Comparison of ENCODE assay signal across 8 cellular contexts in genomic region chr3:188349276-188349962, GRCh38.
DNase-seq lines count a peak whose midpoint lies in the region; ATAC-seq and TF ChIP-seq lines count a peak whose summit lies in the region.

No MANE protein-coding gene starts in this region.

- H2AK5ac ChIP-seq in mesenchymal stem cell (ENCODE audit: low read length, severe bottlenecking): peak overlapping the region; percentile 32

- no peaks in the 10 kb centered on the region for H4K20me1 ChIP-seq in Loucy (ENCODE audit: insufficient read depth, low read length, poor library complexity, severe bottlenecking)

- H4K8ac ChIP-seq in mesenchymal stem cell (ENCODE audit: low read length): no peak overlapping the region

- H3K23ac ChIP-seq in mesenchymal stem cell (ENCODE audit: low read length in 2 of 2): no peak overlapping the region

- H2AFZ ChIP-seq in Loucy (ENCODE audit: low read length): no peak overlapping the region
- H2AFZ ChIP-seq in mesenchymal stem cell (ENCODE audit: low read depth, low read length): no peak overlapping the region

- H3K27ac ChIP-seq in 22Rv1 (no peak overlapping the region), mesenchymal stem cell (ENCODE audit: low read length, poor library complexity, severe bottlenecking) (peak overlapping the region; percentile 64)
- H3K27ac ChIP-seq in effector memory CD4-positive, alpha-beta T cell (ENCODE audit: insufficient read depth, low read length, poor library complexity, severe bottlenecking): no peak overlapping the region

- H3K9me3 ChIP-seq in Loucy (ENCODE audit: insufficient read depth, low read depth, low read length) (no peaks in the 10 kb centered on the region), mesenchymal stem cell (ENCODE audit: control insufficient read depth, low read length) (no peaks in the 10 kb centered on the region), mucosa of descending colon (no peaks in the 10 kb centered on the region)
- no peaks in the 10 kb centered on the region for H3K9me3 ChIP-seq in effector memory CD4-positive, alpha-beta T cell (ENCODE audit: control insufficient read depth, low read length)

- no peaks in the 10 kb centered on the region; the same call in 1 of the 2 replicates for H3K79me2 ChIP-seq in Loucy (ENCODE audit: insufficient read depth, low read length)

- H3K36me3 ChIP-seq in Loucy (ENCODE audit: insufficient read depth, low read length): no peaks in the 10 kb centered on the region
- H3K36me3 ChIP-seq in mesenchymal stem cell (ENCODE audit: control insufficient read depth in 1 of 2, insufficient read depth in 2 of 2, low read depth in 1 of 2, low read length in 2 of 2): peaks cover 0 to 3% of the 10 kb centered on the region in 2 experiments
- no peaks in the 10 kb centered on the region for H3K36me3 ChIP-seq in mucosa of descending colon (ENCODE audit: low read depth)
- H3K36me3 ChIP-seq in effector memory CD4-positive, alpha-beta T cell (ENCODE audit: control insufficient read depth, insufficient read depth, low read length): no peaks in the 10 kb centered on the region

- no peak for ATAC-seq in mucosa of descending colon

- H2BK120ac ChIP-seq in mesenchymal stem cell (ENCODE audit: low read depth, low read length): no peak overlapping the region

- no peak overlapping the region for H3K4me2 ChIP-seq in Loucy (ENCODE audit: low read depth, low read length, poor library complexity, severe bottlenecking)
- H3K4me2 ChIP-seq in mesenchymal stem cell (ENCODE audit: low read length, poor library complexity, severe bottlenecking): no peak overlapping the region

- H3K4me3 ChIP-seq in Loucy (ENCODE audit: low read length, poor library complexity, severe bottlenecking) (no peak overlapping the region), mesenchymal stem cell (ENCODE audit: insufficient read depth in 1 of 2, low read depth in 1 of 2, low read length in 2 of 2) (no peak overlapping the region), mucosa of descending colon (no peak overlapping the region)
- H3K4me3 ChIP-seq in effector memory CD4-positive, alpha-beta T cell (ENCODE audit: insufficient read depth, low read depth, low read length, poor library complexity, severe bottlenecking): no peak overlapping the region

- peak; percentile 35 for DNase-seq in cerebellar cortex (ENCODE audit: low spot score)
- DNase-seq in mesenchymal stem cell: peak; percentile 33
- DNase-seq in NCI-H2081 (lab: John Stamatoyannopoulos, UW): no peak
- no peak for DNase-seq in OCI-M2 (lab: John Stamatoyannopoulos, UW; ENCODE audit: unreplicated experiment)
- DNase-seq in mucosa of descending colon: no peak
- DNase-seq in effector memory CD4-positive, alpha-beta T cell: no peak

- no peak overlapping the region for H3K18ac ChIP-seq in mesenchymal stem cell (ENCODE audit: low read depth in 1 of 2, low read length in 2 of 2)

- H3K79me1 ChIP-seq in mesenchymal stem cell (replicated peaks; ENCODE audit: low read length, poor library complexity, severe bottlenecking): peaks cover 23% of the 10 kb centered on the region

- H3K27me3 ChIP-seq in Loucy (ENCODE audit: insufficient read depth, low read length, poor library complexity, severe bottlenecking) (no peaks in the 10 kb centered on the region), mesenchymal stem cell (ENCODE audit: control insufficient read depth in 1 of 2, insufficient read depth in 1 of 2, low read length in 2 of 2) (no peaks in the 10 kb centered on the region)
- H3K27me3 ChIP-seq in effector memory CD4-positive, alpha-beta T cell (replicated peaks; ENCODE audit: control insufficient read depth, insufficient read depth, low read length, poor library complexity, severe bottlenecking): no peaks in the 10 kb centered on the region

- H2BK12ac ChIP-seq in mesenchymal stem cell (ENCODE audit: low read length in 2 of 2): no peak overlapping the region

- H3K9me2 ChIP-seq in Loucy (replicated peaks; ENCODE audit: low read depth, low read length): no peaks in the 10 kb centered on the region

- no peaks in the 10 kb centered on the region for H3F3A ChIP-seq in Loucy (ENCODE audit: low read depth)

- TF ChIP-seq CTCF in 22Rv1 (IDR thresholded peaks at IDR 0.05): 0 out of 2 replicates have a peak, but pooled peaks have one; percentile 13
- TF ChIP-seq CTCF in Loucy (conservative IDR thresholded peaks at IDR 0.05; ENCODE audit: low read length): peak; percentile 46
- TF ChIP-seq CTCF in mucosa of descending colon (IDR thresholded peaks at IDR 0.05): no peak

- no peak overlapping the region for H3K14ac ChIP-seq in mesenchymal stem cell (ENCODE audit: low read length in 2 of 2)

- H3K4ac ChIP-seq in mesenchymal stem cell (ENCODE audit: low read depth in 1 of 2, low read length in 2 of 2): no peak overlapping the region

- no peak overlapping the region for H3K9ac ChIP-seq in Loucy (ENCODE audit: low read depth, low read length, poor library complexity, severe bottlenecking)
- H3K9ac ChIP-seq in mesenchymal stem cell (ENCODE audit: low read length): peak overlapping the region; percentile 48

- peaks cover 7% of the 10 kb centered on the region for H3K4me1 ChIP-seq in Loucy (ENCODE audit: insufficient read depth, low read length, poor library complexity, severe bottlenecking)
- H3K4me1 ChIP-seq in mesenchymal stem cell (ENCODE audit: control insufficient read depth, insufficient read depth, low read depth, low read length): peaks cover 11% of the 10 kb centered on the region
- peaks cover 5% of the 10 kb centered on the region for H3K4me1 ChIP-seq in mucosa of descending colon (ENCODE audit: low read depth)
- no peaks in the 10 kb centered on the region for H3K4me1 ChIP-seq in effector memory CD4-positive, alpha-beta T cell (ENCODE audit: control insufficient read depth, insufficient read depth, low read length, poor library complexity, severe bottlenecking)

- 80% methylated on average over 7 of the region's 7 CpGs for WGBS in mesenchymal stem cell

- no peak overlapping the region for H4K91ac ChIP-seq in mesenchymal stem cell (ENCODE audit: low read length)

- intact Hi-C loops in mucosa of descending colon (cut with DNase I, micrococcal nuclease): no loop called here

- H2BK5ac ChIP-seq in mesenchymal stem cell (ENCODE audit: low read depth, low read length, poor library complexity, severe bottlenecking): peak overlapping the region; percentile 3

- H2BK15ac ChIP-seq in mesenchymal stem cell (ENCODE audit: low read depth, poor library complexity, severe bottlenecking): no peak overlapping the region

Comparison
In these comparisons a context has a peak if more than half of its experiments do, and no peak if none do; other contexts are left out.
1. DNase-seq: peak in cerebellar cortex (single experiment) and mesenchymal stem cell (single experiment); none in NCI-H2081 (0 of 2), OCI-M2 (single experiment), mucosa of descending colon (0 of 3) and effector memory CD4-positive, alpha-beta T cell (0 of 3).